Comparison of ENCODE assay signal across 8 cellular contexts in genomic region chr10:103197177-103197576, GRCh38. TPM values are rescaled to one million over a fixed set of nuclear protein-coding genes. Genes with fewer than 3 reads are reported as not detected.
A peak's percentile ranks its signal among the peaks of the same experiment; 100 is the strongest.
DNase-seq lines count a peak whose midpoint lies in the region; ATAC-seq and TF ChIP-seq lines count a peak whose summit lies in the region.

No MANE protein-coding gene starts in this region.

- H3K27ac ChIP-seq in HCT116 (ENCODE audit: low read depth, low read length) (no peak overlapping the region), SJSA1 (peak overlapping the region; percentile 33; the same call in 1 of the 2 replicates), prostate gland (no peak overlapping the region)
- no peak overlapping the region for H3K27ac ChIP-seq in CD4-positive, alpha-beta memory T cell (ENCODE audit: low read depth, low read length)

- H3K4me2 ChIP-seq in HCT116 (ENCODE audit: low read length): peak overlapping the region; percentile 54

- no TSS peak for BruUV-seq in HCT116 (replicated peaks; lab: Mats Ljungman, UMichigan)

- peaks cover 0 to 8% of the 10 kb centered on the region in 2 donors for H3K36me3 Mint-ChIP-seq in CD4-positive, alpha-beta memory T cell

- RAD21 ChIA-PET in HCT116 (lab: Charles Lee; ENCODE audit: low non-redundant PET in 1 of 2, low total read pairs in 2 of 2, uncharacterized antibody in 2 of 2, unreplicated experiment in 2 of 2): no interaction called here

- no peak overlapping the region for H3K4me3 Mint-ChIP-seq in CD4-positive, alpha-beta memory T cell

- H3K27me3 ChIP-seq in HCT116 (ENCODE audit: insufficient read depth, low read length) (no peaks in the 10 kb centered on the region), SJSA1 (replicated peaks) (no peaks in the 10 kb centered on the region), prostate gland (replicated peaks; ENCODE audit: insufficient read depth) (no peaks in the 10 kb centered on the region)
- no peaks in the 10 kb centered on the region for H3K27me3 ChIP-seq in CD4-positive, alpha-beta memory T cell (ENCODE audit: insufficient read depth, low read length)

- peak overlapping the region; percentile 4 for H2AFZ ChIP-seq in HCT116 (ENCODE audit: low read depth, low read length, poor library complexity, severe bottlenecking)

- H3K9me2 ChIP-seq in HCT116 (ENCODE audit: insufficient read depth): no peaks in the 10 kb centered on the region

- WGBS in prostate gland: 75% methylated on average over 3 of the region's 3 CpGs

- ATAC-seq in HCT116: no peak
- ATAC-seq in HG03039 (IDR thresholded peaks at IDR 0.05; ENCODE audit: unreplicated experiment): no peak

- peak overlapping the region; percentile 9 for H3K9ac ChIP-seq in HCT116 (ENCODE audit: low read length)

- peaks cover 0 to 1% of the 10 kb centered on the region in 2 donors for H3K27me3 Mint-ChIP-seq in CD4-positive, alpha-beta memory T cell

- intact Hi-C loops in HCT116 (cut with micrococcal nuclease): no loop called here
- intact Hi-C loops in CD4-positive, alpha-beta memory T cell (cut with micrococcal nuclease): no loop called here
- intact Hi-C loops in prostate gland (cut with DNase I): no loop called here

- H3K36me3 ChIP-seq in HCT116 (ENCODE audit: control insufficient read depth in 1 of 2, insufficient read depth in 2 of 2, low read length in 2 of 2) (no peaks in the 10 kb centered on the region), SJSA1 (peaks cover 8% of the 10 kb centered on the region), prostate gland (no peaks in the 10 kb centered on the region)
- H3K36me3 ChIP-seq in CD4-positive, alpha-beta memory T cell (ENCODE audit: insufficient read depth, low read length): no peaks in the 10 kb centered on the region

- peaks cover 23 to 41% of the 10 kb centered on the region in 2 experiments for H3K4me1 ChIP-seq in HCT116 (ENCODE audit: control insufficient read depth in 1 of 2, insufficient read depth in 2 of 2, low read length in 2 of 2)
- H3K4me1 ChIP-seq in SJSA1 (replicated peaks): peaks cover 28% of the 10 kb centered on the region
- H3K4me1 ChIP-seq in CD4-positive, alpha-beta memory T cell (ENCODE audit: insufficient read depth, low read length): peaks cover 7% of the 10 kb centered on the region
- no peaks in the 10 kb centered on the region for H3K4me1 ChIP-seq in prostate gland (replicated peaks)

- DNase-seq in HCT116 (ENCODE audit: low read depth, low spot score) (peak; percentile 37), SJSA1 (ENCODE audit: low read depth in 1 of 2, low spot score in 2 of 2) (peak; percentile 36 to 54), fibroblast of peridontal ligament (ENCODE audit: extremely low read depth) (peak; percentile 75), pons (ENCODE audit: low spot score) (peak; percentile 72), hippocampal formation (lab: John Stamatoyannopoulos, UW) (no peak), prostate gland (ENCODE audit: low spot score) (no peak)
- no peak for DNase-seq in CD4-positive, alpha-beta memory T cell

- no peak for TF ChIP-seq CTCF in HCT116 (IDR thresholded peaks at IDR 0.05 in 2 of 3, conservative IDR thresholded peaks at IDR 0.05 in 1 of 3; ENCODE audit: borderline replicate concordance in 1 of 3, insufficient read depth in 1 of 3, low read depth in 2 of 3, low read length in 2 of 3)
- no peak for TF ChIP-seq CTCF in prostate gland (IDR thresholded peaks at IDR 0.05)

- H4K20me1 ChIP-seq in HCT116 (ENCODE audit: insufficient read depth): peaks cover 3% of the 10 kb centered on the region; the same call in 1 of the 2 replicates

- H3K9me3 ChIP-seq in HCT116 (ENCODE audit: control insufficient read depth in 1 of 2, insufficient read depth in 1 of 2, low read depth in 1 of 2, low read length in 2 of 2) (no peaks in the 10 kb centered on the region), SJSA1 (replicated peaks) (no peaks in the 10 kb centered on the region), prostate gland (no peaks in the 10 kb centered on the region)
- no peaks in the 10 kb centered on the region for H3K9me3 ChIP-seq in CD4-positive, alpha-beta memory T cell (ENCODE audit: control insufficient read depth in 1 of 2, low read length in 2 of 2)

- POLR2A ChIA-PET in HCT116 (lab: Charles Lee): interaction anchor here (0.7 to 1.3 kb wide), 4 partner anchors 30 to 42 kb away, joined by 3 to 5 read pairs (median 3); no protein-coding TSS in a partner anchor
- POLR2A ChIA-PET in CD4-positive, alpha-beta memory T cell (lab: Charles Lee; ENCODE audit: partially characterized antibody): no interaction called here

- no peak for TF ChIP-seq POLR2A in HCT116 (IDR thresholded peaks at IDR 0.05; ENCODE audit: borderline replicate concordance, extremely low read depth, insufficient read depth, insufficient read length)
- TF ChIP-seq POLR2A in prostate gland (IDR thresholded peaks at IDR 0.05): no peak

- H3K4me1 Mint-ChIP-seq in CD4-positive, alpha-beta memory T cell: peaks cover 4 to 17% (median 10%) of the 10 kb centered on the region in 4 donors

- no peak overlapping the region for H3K27ac Mint-ChIP-seq in CD4-positive, alpha-beta memory T cell

- TF ChIP-seq RAD21 in HCT116 (IDR thresholded peaks at IDR 0.05; ENCODE audit: low read depth): no peak

- CTCF ChIA-PET in HCT116 (lab: Charles Lee): interaction anchor here (1.0 to 1.4 kb wide), 3 partner anchors 34 to 47 kb away, joined by 3 to 6 read pairs (median 4); no protein-coding TSS in a partner anchor
- CTCF ChIA-PET in CD4-positive, alpha-beta memory T cell (lab: Charles Lee; ENCODE audit: partially characterized antibody): interaction anchor here (0.8 kb wide), 1 partner anchor 42 kb away, joined by 3 read pairs; no protein-coding TSS in a partner anchor

- H3K4me3 ChIP-seq in HCT116 (replicated peaks in 1 of 2; ENCODE audit: low read depth in 1 of 2, low read length in 2 of 2) (peak overlapping the region in 1 of 2 experiments; percentile 3; a peak in 2 of 4 replicates), SJSA1 (no peak overlapping the region), prostate gland (no peak overlapping the region)
- no peak overlapping the region for H3K4me3 ChIP-seq in CD4-positive, alpha-beta memory T cell (ENCODE audit: low read length in 2 of 2)

- H3K9me3 Mint-ChIP-seq in CD4-positive, alpha-beta memory T cell: no peaks in the 10 kb centered on the region

- peaks cover 7% of the 10 kb centered on the region for H3K79me2 ChIP-seq in HCT116 (ENCODE audit: insufficient read depth, low read length)

TF ChIP-seq in HCT116, 20 proteins besides CTCF, POLR2A, EP300 and RAD21 (continues in another document):
- TF ChIP-seq EZH2phosphoT487 (IDR thresholded peaks at IDR 0.05; ENCODE audit: borderline replicate concordance) (no peak), CBX3 (IDR thresholded peaks at IDR 0.05; ENCODE audit: low read depth) (peak; percentile 73; the same call in 1 of the 2 replicates), SRF (IDR thresholded peaks at IDR 0.05; ENCODE audit: low read depth) (no peak), JUND (IDR thresholded peaks at IDR 0.05) (peak; percentile 76), TCF7L2 (IDR thresholded peaks at IDR 0.05; ENCODE audit: borderline replicate concordance, extremely low read depth, insufficient read depth, insufficient read length) (no peak), ATF3 (IDR thresholded peaks at IDR 0.05) (no peak), MAX (IDR thresholded peaks at IDR 0.05) (peak; percentile 45; the same call in 1 of the 2 replicates), FOSL1 (IDR thresholded peaks at IDR 0.05; ENCODE audit: low read depth) (peak; percentile 68), ELF1 (IDR thresholded peaks at IDR 0.05; ENCODE audit: borderline replicate concordance, low read depth) (no peak), YY1 (IDR thresholded peaks at IDR 0.05; ENCODE audit: extremely low read depth, insufficient replicate concordance, low read depth, low read length) (peak; percentile 37), ZFX (IDR thresholded peaks at IDR 0.05) (no peak), ZNF274 (IDR thresholded peaks at IDR 0.05; ENCODE audit: low read depth, low read length) (no peak), POLR2AphosphoS5 (IDR thresholded peaks at IDR 0.05; ENCODE audit: low read depth, low read length) (peak; percentile 59), ZBTB33 (IDR thresholded peaks at IDR 0.05; ENCODE audit: extremely low read depth, insufficient replicate concordance, low read length) (no peak), EZH2 (IDR thresholded peaks at IDR 0.05) (no peak), EGR1 (IDR thresholded peaks at IDR 0.05; ENCODE audit: low read depth) (no peak)

RNA-seq across cellular contexts. Expression of gene NT5C2, which starts 4.1 kb away (rescaled TPM):
- total RNA-seq in HCT116 (2021; ENCODE audit: unreplicated experiment) (63.0 TPM), prostate gland (100 to 1,000 TPM in 1 of 2 donors, 10 to 100 TPM in 1; 88.4 to 112 TPM)
- polyA plus RNA-seq in HCT116 (2012): 30.6 and 37.7 TPM in 2 replicates
- total RNA-seq in SJSA1 (2014; rRNA removed; shearing (Covaris generic)): 97.2 and 107 TPM in 2 replicates
- total RNA-seq in CD4-positive, alpha-beta memory T cell: 10 to 100 TPM; 79.8 to 80.4 TPM
- polyA plus RNA-seq in CD4-positive, alpha-beta memory T cell: 10 to 100 TPM; 54.3 to 78.8 TPM

RNA-seq across cellular contexts. Expression of gene RPEL1, which starts 48.5 kb away (rescaled TPM):
- 0.10 TPM for total RNA-seq in HCT116 (2021; ENCODE audit: unreplicated experiment)
- 0.03 TPM in 1 of 2 replicates, not detected in the other for polyA plus RNA-seq in HCT116 (2012)
- 0.13 TPM in 1 of 2 replicates, not detected in the other for total RNA-seq in SJSA1 (2014; rRNA removed; shearing (Covaris generic))
- not detected for total RNA-seq in CD4-positive, alpha-beta memory T cell
- polyA plus RNA-seq in CD4-positive, alpha-beta memory T cell: not detected
- not detected for total RNA-seq in prostate gland

Comparison
In these comparisons a context has a peak if more than half of its experiments do, and no peak if none do; other contexts are left out.
1. DNase-seq: peak in HCT116 (single experiment), SJSA1 (2 of 2), fibroblast of peridontal ligament (single experiment) and pons (single experiment); none in CD4-positive, alpha-beta memory T cell (0 of 5), hippocampal formation (0 of 2) and prostate gland (single experiment).